ENCODE assay signal across 1 cellular context in genomic region chr15:65376767-65377104, GRCh38.
A peak's percentile ranks its signal among the peaks of the same experiment; 100 is the strongest.
TF ChIP-seq lines count a peak whose summit lies in the region.

No MANE protein-coding gene starts in this region.

TF ChIP-seq in HEK293, 187 proteins besides CTCF, POLR2A, EP300 and RAD21 (continued from another document):
- TF ChIP-seq ZBTB10 (tag by site-specific recombination; IDR thresholded peaks at IDR 0.05) (no peak), ZNF16 (tag by site-specific recombination; IDR thresholded peaks at IDR 0.05; ENCODE audit: low read depth) (no peak), ZNF449 (tag by site-specific recombination; IDR thresholded peaks at IDR 0.05) (no peak), ZNF146 (tag by site-specific recombination; IDR thresholded peaks at IDR 0.05) (no peak), ZNF660 (tag by site-specific recombination; IDR thresholded peaks at IDR 0.05) (peak; percentile 21; the same call in 1 of the 2 replicates), ZNF398 (tag by site-specific recombination; IDR thresholded peaks at IDR 0.05) (no peak), ZNF561 (tag by site-specific recombination; IDR thresholded peaks at IDR 0.05; ENCODE audit: borderline replicate concordance) (no peak), PRDM1 (tag by site-specific recombination; IDR thresholded peaks at IDR 0.05) (peak; percentile 84), ZBTB26 (tag by site-specific recombination; optimal IDR thresholded peaks at IDR 0.05) (no peak), ZNF155 (tag by site-specific recombination; IDR thresholded peaks at IDR 0.05) (no peak), ZNF214 (tag by site-specific recombination; IDR thresholded peaks at IDR 0.05; ENCODE audit: borderline replicate concordance) (no peak), ZNF324 (tag by site-specific recombination; IDR thresholded peaks at IDR 0.05) (no peak; the same call in 1 of the 2 replicates), ZNF768 (tag by site-specific recombination; IDR thresholded peaks at IDR 0.05) (peak; percentile 69; the same call in 1 of the 2 replicates), GLIS1 (tag by site-specific recombination; IDR thresholded peaks at IDR 0.05) (no peak), ZNF513 (tag by site-specific recombination; IDR thresholded peaks at IDR 0.05) (no peak), ZNF174 (tag by site-specific recombination; IDR thresholded peaks at IDR 0.05) (no peak), ZNF501 (tag by site-specific recombination; IDR thresholded peaks at IDR 0.05) (0 out of 2 replicates have a peak, but pooled peaks have one; percentile 78), ZNF423 (tag by site-specific recombination; IDR thresholded peaks at IDR 0.05) (no peak), ZBTB17 (tag by site-specific recombination; IDR thresholded peaks at IDR 0.05) (no peak), ZNF571 (tag by site-specific recombination; IDR thresholded peaks at IDR 0.05) (no peak), SCRT1 (tag by site-specific recombination; IDR thresholded peaks at IDR 0.05; ENCODE audit: borderline replicate concordance) (no peak), HOXC10 (CRISPR knock-in tag; IDR thresholded peaks at IDR 0.05) (0 out of 2 replicates have a peak, but pooled peaks have one; percentile 18), IKZF3 (tag by site-specific recombination; IDR thresholded peaks at IDR 0.05) (peak; percentile 56), ZNF555 (tag by site-specific recombination; conservative IDR thresholded peaks at IDR 0.05) (no peak), ZBTB21 (tag by site-specific recombination; IDR thresholded peaks at IDR 0.05) (0 out of 2 replicates have a peak, but pooled peaks have one; percentile 15), ZNF488 (tag by site-specific recombination; IDR thresholded peaks at IDR 0.05) (no peak), ZNF837 (tag by site-specific recombination; IDR thresholded peaks at IDR 0.05) (peak; percentile 53; the same call in 1 of the 2 replicates), ZNF585B (tag by site-specific recombination; IDR thresholded peaks at IDR 0.05) (no peak), ZNF112 (tag by site-specific recombination; IDR thresholded peaks at IDR 0.05) (no peak), ZNF211 (tag by site-specific recombination; IDR thresholded peaks at IDR 0.05; ENCODE audit: low read depth) (no peak), ZNF623 (tag by site-specific recombination; IDR thresholded peaks at IDR 0.05) (no peak; the same call in 1 of the 2 replicates), ZBTB48 (tag by site-specific recombination; IDR thresholded peaks at IDR 0.05) (peak; percentile 88), REST (tag by site-specific recombination; IDR thresholded peaks at IDR 0.05) (no peak), ZNF24 (tag by site-specific recombination; IDR thresholded peaks at IDR 0.05) (no peak), ZBTB6 (tag by site-specific recombination; IDR thresholded peaks at IDR 0.05) (0 out of 2 replicates have a peak, but pooled peaks have one; percentile 57), ZNF341 (tag by site-specific recombination; IDR thresholded peaks at IDR 0.05; ENCODE audit: low read depth) (peak; percentile 82)
TF ChIP-seq in HEK293: peak in this region for 12.
